Comparison of ENCODE assay signal across 12 cellular contexts in genomic region chr18:42025974-42026625, GRCh38.
DNase-seq lines count a peak whose midpoint lies in the region; ATAC-seq and TF ChIP-seq lines count a peak whose summit lies in the region.
"Had no signal": no experiment of that assay in that cellular context is flagged by ENCODE, and none has a peak within 500 bp of the region (broad histone marks: within the 10 kb centered on the region; RNA-seq: fewer than 3 reads in every experiment).

No MANE protein-coding gene starts in this region.

- no TSS peak for BruUV-seq in Calu3 (replicated peaks; lab: Mats Ljungman, UMichigan)

- ATAC-seq in GM18907 (IDR thresholded peaks at IDR 0.05; ENCODE audit: unreplicated experiment) (peak; percentile 95), HG02610 (IDR thresholded peaks at IDR 0.05; ENCODE audit: unreplicated experiment) (peak; percentile 92), HG03460 (IDR thresholded peaks at IDR 0.05; ENCODE audit: unreplicated experiment) (peak; percentile 93)

- H3K4me1 Mint-ChIP-seq in CD8-positive, alpha-beta memory T cell, result peaks cover 35 to 46% (median 42%) of the 10 kb centered on the region in 3 donors
- no peaks in the 10 kb centered on the region for H3K4me1 Mint-ChIP-seq in Calu3 (ENCODE audit: low read depth, unreplicated experiment)

- H3K27me3 ChIP-seq in CD8-positive, alpha-beta memory T cell (ENCODE audit: insufficient read depth, low read length, poor library complexity, severe bottlenecking), result no peaks in the 10 kb centered on the region
- H3K27me3 ChIP-seq: BLaER1 had no signal

- CTCF ChIA-PET in CD8-positive, alpha-beta memory T cell (lab: Charles Lee), result no interaction called here
- CTCF ChIA-PET in Calu3 (lab: Charles Lee) (no interaction called here), RWPE1 (lab: Yijun Ruan, JAX) (interaction anchor here (0.7 kb wide), 1 partner anchor 138 kb away, joined by 3 read pairs; no protein-coding TSS in a partner anchor)

- H3K9me3 ChIP-seq in CD8-positive, alpha-beta memory T cell (ENCODE audit: low read length), result no peaks in the 10 kb centered on the region
- H3K9me3 ChIP-seq: BLaER1 had no signal

- H3K27ac Mint-ChIP-seq in CD8-positive, alpha-beta memory T cell, result peak overlapping the region; percentile 15 to 77 (median 64)
- H3K27ac Mint-ChIP-seq in Calu3 (ENCODE audit: unreplicated experiment), result no peak overlapping the region

- no peak overlapping the region for H3K4me3 ChIP-seq in CD8-positive, alpha-beta memory T cell (ENCODE audit: low read length)
- H3K4me3 ChIP-seq: BLaER1, GM23248, smooth muscle cell had no signal

- DNase-seq in CD8-positive, alpha-beta memory T cell, result no peak
- DNase-seq in NCI-H187 (lab: John Stamatoyannopoulos, UW) (no peak), Calu3 (no peak), globus pallidus (ENCODE audit: low spot score) (no peak), RWPE1 (ENCODE audit: low spot score) (no peak)
- DNase-seq: GM23248; stimulated activated naive CD4-positive, alpha-beta T cell treated with Interleukin-2 at 50 U/mL for 16 hours had no signal

- POLR2A ChIA-PET in CD8-positive, alpha-beta memory T cell (lab: Charles Lee), result no interaction called here
- POLR2A ChIA-PET in RWPE1 (lab: Yijun Ruan, JAX; ENCODE audit: low non-redundant PET), result no interaction called here

- H3K27ac ChIP-seq in CD8-positive, alpha-beta memory T cell (ENCODE audit: low read depth, low read length), result no peak overlapping the region
- H3K27ac ChIP-seq in RWPE1, result no peak overlapping the region
- H3K27ac ChIP-seq: BLaER1, GM23248 had no signal

- H3K4me1 ChIP-seq in CD8-positive, alpha-beta memory T cell (ENCODE audit: insufficient read depth, low read length), result no peaks in the 10 kb centered on the region
- H3K4me1 ChIP-seq: BLaER1 had no signal

- intact Hi-C loops in Calu3 (cut with micrococcal nuclease; ENCODE audit: unreplicated experiment), result no loop called here

- no peaks in the 10 kb centered on the region for H3K9me3 Mint-ChIP-seq in CD8-positive, alpha-beta memory T cell
- no peaks in the 10 kb centered on the region for H3K9me3 Mint-ChIP-seq in Calu3 (ENCODE audit: low read depth, unreplicated experiment)

- peaks cover 5 to 43% (median 11%) of the 10 kb centered on the region in 3 donors for H3K36me3 Mint-ChIP-seq in CD8-positive, alpha-beta memory T cell
- H3K36me3 Mint-ChIP-seq in Calu3 (ENCODE audit: insufficient read depth, unreplicated experiment), result no peaks in the 10 kb centered on the region

- TF ChIP-seq CTCF in Calu3 (IDR thresholded peaks at IDR 0.05; ENCODE audit: unreplicated experiment), result no peak
- TF ChIP-seq CTCF in RWPE1 (conservative IDR thresholded peaks at IDR 0.05; ENCODE audit: low read depth), result no peak

- no peaks in the 10 kb centered on the region for H3K36me3 ChIP-seq in CD8-positive, alpha-beta memory T cell (ENCODE audit: insufficient read depth, low read length)

- no peaks in the 10 kb centered on the region for H3K27me3 Mint-ChIP-seq in CD8-positive, alpha-beta memory T cell
- no peaks in the 10 kb centered on the region for H3K27me3 Mint-ChIP-seq in Calu3 (ENCODE audit: unreplicated experiment)

- H3K4me3 Mint-ChIP-seq in CD8-positive, alpha-beta memory T cell, result peak overlapping the region in 2 of 7 donors; percentile 44 to 49
- no peak overlapping the region for H3K4me3 Mint-ChIP-seq in Calu3 (ENCODE audit: low read depth, unreplicated experiment)
